Comparison of ENCODE assay signal across 1 cellular context in genomic region chr16:84504420-84505248, GRCh38.
TF ChIP-seq lines count a peak whose summit lies in the region.

MEAK7 (minus strand) TSS chr16:84504659; CDS start chr16:84498086, 6,573 bp downstream.

TF ChIP-seq in K562, 482 proteins besides CTCF, POLR2A, EP300 and RAD21 (continued from another document and continues in another):
- TF ChIP-seq SP2 (IDR thresholded peaks at IDR 0.05; ENCODE audit: extremely low read depth, low read depth, low read length, poor library complexity, severe bottlenecking) (peak; percentile 93), SNRNP70 (optimal IDR thresholded peaks at IDR 0.05; ENCODE audit: low read depth, low read length) (no peak), CTBP1 (IDR thresholded peaks at IDR 0.05; ENCODE audit: borderline replicate concordance) (peak; percentile 85), HNRNPUL1 (IDR thresholded peaks at IDR 0.05; ENCODE audit: low read length) (no peak), CUX1 (CRISPR knock-in tag; IDR thresholded peaks at IDR 0.05) (no peak), TGIF2 (CRISPR knock-in tag; IDR thresholded peaks at IDR 0.05) (no peak), ETS1 (conservative IDR thresholded peaks at IDR 0.05; ENCODE audit: control insufficient read depth, low read depth, low read length) (peak; percentile 40; the same call in 1 of the 2 replicates), E2F5 (CRISPR knock-in tag; IDR thresholded peaks at IDR 0.05) (peak; percentile 34; the same call in 1 of the 2 replicates), ZNF589 (CRISPR knock-in tag; IDR thresholded peaks at IDR 0.05; ENCODE audit: low read depth) (no peak), WHSC1 (IDR thresholded peaks at IDR 0.05; ENCODE audit: low read length) (no peak), SMARCC2 (IDR thresholded peaks at IDR 0.05; ENCODE audit: low read depth) (0 out of 2 replicates have a peak, but pooled peaks have one; percentile 24), PBX2 (CRISPR knock-in tag; IDR thresholded peaks at IDR 0.05; ENCODE audit: low read depth) (peak; percentile 99), PBX2 (tag; conservative IDR thresholded peaks at IDR 0.05; ENCODE audit: low read depth) (peak; percentile 100), BCOR (IDR thresholded peaks at IDR 0.05) (0 out of 2 replicates have a peak, but pooled peaks have one; percentile 13), NCOA1 (IDR thresholded peaks at IDR 0.05; ENCODE audit: low read depth) (no peak), NR2F6 (CRISPR knock-in tag; IDR thresholded peaks at IDR 0.05) (no peak), MLX (CRISPR knock-in tag; conservative IDR thresholded peaks at IDR 0.05) (no peak), STAT5B (CRISPR knock-in tag; IDR thresholded peaks at IDR 0.05) (no peak), HMG20B (CRISPR knock-in tag; IDR thresholded peaks at IDR 0.05) (no peak), SMAD1 (IDR thresholded peaks at IDR 0.05; ENCODE audit: low read depth, low read length, partially characterized antibody) (no peak), TEAD1 (CRISPR knock-in tag; IDR thresholded peaks at IDR 0.05) (peak in 1 of 2 experiments; percentile 68; a peak in 1 of 4 replicates), ZNF764 (CRISPR knock-in tag; IDR thresholded peaks at IDR 0.05; ENCODE audit: low read depth) (no peak), ZNF212 (CRISPR knock-in tag; IDR thresholded peaks at IDR 0.05) (no peak), PRMT5 (CRISPR knock-in tag; IDR thresholded peaks at IDR 0.05) (no peak), HDGF (IDR thresholded peaks at IDR 0.05) (no peak), HNRNPLL (IDR thresholded peaks at IDR 0.05; ENCODE audit: low read depth, low read length, poor library complexity, severe bottlenecking) (peak; percentile 77), TRIM25 (IDR thresholded peaks at IDR 0.05; ENCODE audit: borderline replicate concordance) (no peak), CREB5 (CRISPR knock-in tag; IDR thresholded peaks at IDR 0.05) (no peak), CREB3 (tag; conservative IDR thresholded peaks at IDR 0.05; ENCODE audit: low read depth) (no peak), ZBED1 (IDR thresholded peaks at IDR 0.05) (no peak), FOSL1 (tag; conservative IDR thresholded peaks at IDR 0.05) (peak; percentile 69), SMARCA5 (IDR thresholded peaks at IDR 0.05) (no peak), ZNF695 (CRISPR knock-in tag; IDR thresholded peaks at IDR 0.05) (no peak), ZNF24 (IDR thresholded peaks at IDR 0.05) (no peak), NUFIP1 (IDR thresholded peaks at IDR 0.05; ENCODE audit: partially characterized antibody) (no peak), XRCC3 (IDR thresholded peaks at IDR 0.05) (no peak), ZNF408 (CRISPR knock-in tag; IDR thresholded peaks at IDR 0.05; ENCODE audit: low read depth) (no peak), HCFC1 (IDR thresholded peaks at IDR 0.05; ENCODE audit: low read depth, low read length) (no peak), MED1 (CRISPR knock-in tag; IDR thresholded peaks at IDR 0.05; ENCODE audit: borderline replicate concordance) (no peak), ZNF766 (CRISPR knock-in tag; conservative IDR thresholded peaks at IDR 0.05) (no peak), GABPB1 (CRISPR knock-in tag; IDR thresholded peaks at IDR 0.05) (peak; percentile 65), FOS (IDR thresholded peaks at IDR 0.05; ENCODE audit: extremely low read depth, insufficient read length) (peak; percentile 90), RBM15 (IDR thresholded peaks at IDR 0.05; ENCODE audit: insufficient read depth, low read length) (no peak), ID3 (CRISPR knock-in tag; IDR thresholded peaks at IDR 0.05) (no peak), ID3 (tag; IDR thresholded peaks at IDR 0.05) (no peak), E2F3 (CRISPR knock-in tag; IDR thresholded peaks at IDR 0.05) (no peak), ZC3H11A (IDR thresholded peaks at IDR 0.05; ENCODE audit: low read depth, low read length) (no peak), POU5F1 (IDR thresholded peaks at IDR 0.05; ENCODE audit: borderline replicate concordance, low read depth, low read length, partially characterized antibody) (no peak), ZNF75A (CRISPR knock-in tag; IDR thresholded peaks at IDR 0.05) (no peak), CBFA2T2 (conservative IDR thresholded peaks at IDR 0.05) (no peak), CC2D1A (IDR thresholded peaks at IDR 0.05) (peak; percentile 68; the same call in 1 of the 2 replicates), RFX7 (CRISPR knock-in tag; IDR thresholded peaks at IDR 0.05) (no peak), ZNF324 (CRISPR knock-in tag; IDR thresholded peaks at IDR 0.05) (no peak), ARID3A (IDR thresholded peaks at IDR 0.05; ENCODE audit: borderline replicate concordance, low read depth, low read length) (0 out of 2 replicates have a peak, but pooled peaks have one; percentile 21)
